8 cellular contexts compared by ENCODE assay signal in genomic region chr6:147382945-147383554, GRCh38.
A peak's percentile ranks its signal among the peaks of the same experiment; 100 is the strongest.
DNase-seq lines count a peak whose midpoint lies in the region; ATAC-seq and TF ChIP-seq lines count a peak whose summit lies in the region.

No MANE protein-coding gene starts in this region.

- H3K4me1 ChIP-seq in HAP-1 = no peaks in the 10 kb centered on the region

- no peaks in the 10 kb centered on the region for H3K36me3 ChIP-seq in HAP-1 (replicated peaks)
- no peaks in the 10 kb centered on the region for H3K36me3 ChIP-seq in kidney epithelial cell (ENCODE audit: control insufficient read depth, insufficient read depth, low read length)

- in situ Hi-C loops in HAP-1 (cut with MboI; ENCODE audit: low sequenced_read_pairs) = no loop called here

- no peak overlapping the region for H3K4me3 ChIP-seq in AG04449 (ENCODE audit: low read depth, low read length)
- H3K4me3 ChIP-seq in HAP-1 = no peak overlapping the region
- no peak overlapping the region for H3K4me3 ChIP-seq in kidney epithelial cell (ENCODE audit: low read depth, low read length)

- ATAC-seq in HG02678 (IDR thresholded peaks at IDR 0.05; ENCODE audit: unreplicated experiment) = no peak
- ATAC-seq in GM21447 (IDR thresholded peaks at IDR 0.05; ENCODE audit: unreplicated experiment) = no peak

- POLR2A ChIA-PET in AG04449 (lab: Yijun Ruan, JAX) = no interaction called here

- peak; percentile 29 for TF ChIP-seq CTCF in AG04449 (IDR thresholded peaks at IDR 0.05; ENCODE audit: insufficient read depth, low read length, missing control alignments)
- peak; percentile 81 for TF ChIP-seq CTCF in VCaP (conservative IDR thresholded peaks at IDR 0.05)
- TF ChIP-seq CTCF in kidney epithelial cell (IDR thresholded peaks at IDR 0.05; ENCODE audit: insufficient read depth, low read length, poor library complexity, severe bottlenecking) = peak; percentile 39

- no peak overlapping the region for H3K27ac ChIP-seq in VCaP

- no peak for DNase-seq in AG04449 (ENCODE audit: low read depth, low spot score)
- DNase-seq in HAP-1 (ENCODE audit: low spot score in 2 of 2) = peak; percentile 27 to 62
- DNase-seq in kidney epithelial cell (ENCODE audit: low read depth) = no peak
- DNase-seq in SHP77 (lab: John Stamatoyannopoulos, UW) = no peak
- no peak for DNase-seq in GOT3 (lab: John Stamatoyannopoulos, UW)

- H3K27me3 ChIP-seq in HAP-1 (ENCODE audit: low read depth) (no peaks in the 10 kb centered on the region), kidney epithelial cell (ENCODE audit: control insufficient read depth, insufficient read depth, low read length) (no peaks in the 10 kb centered on the region)

- CTCF ChIA-PET in AG04449 (lab: Yijun Ruan, JAX) = interaction anchor here (0.7 to 3.5 kb wide), 23 partner anchors 9 to 1062 kb away, joined by 3 to 27 read pairs (median 5); no protein-coding TSS in a partner anchor

- no peaks in the 10 kb centered on the region for H3K9me3 ChIP-seq in HAP-1

Comparison
In these comparisons a context has a peak if more than half of its experiments do, and no peak if none do; other contexts are left out.
1. DNase-seq: peak in HAP-1 (2 of 2); none in AG04449 (single experiment), kidney epithelial cell (single experiment), SHP77 (0 of 2) and GOT3 (single experiment).
2. CTCF ChIP-seq: peak in every context shown above with its lines; median percentile 81 in VCaP; 39 in kidney epithelial cell; 29 in AG04449.